In the genomic region with DNA sequence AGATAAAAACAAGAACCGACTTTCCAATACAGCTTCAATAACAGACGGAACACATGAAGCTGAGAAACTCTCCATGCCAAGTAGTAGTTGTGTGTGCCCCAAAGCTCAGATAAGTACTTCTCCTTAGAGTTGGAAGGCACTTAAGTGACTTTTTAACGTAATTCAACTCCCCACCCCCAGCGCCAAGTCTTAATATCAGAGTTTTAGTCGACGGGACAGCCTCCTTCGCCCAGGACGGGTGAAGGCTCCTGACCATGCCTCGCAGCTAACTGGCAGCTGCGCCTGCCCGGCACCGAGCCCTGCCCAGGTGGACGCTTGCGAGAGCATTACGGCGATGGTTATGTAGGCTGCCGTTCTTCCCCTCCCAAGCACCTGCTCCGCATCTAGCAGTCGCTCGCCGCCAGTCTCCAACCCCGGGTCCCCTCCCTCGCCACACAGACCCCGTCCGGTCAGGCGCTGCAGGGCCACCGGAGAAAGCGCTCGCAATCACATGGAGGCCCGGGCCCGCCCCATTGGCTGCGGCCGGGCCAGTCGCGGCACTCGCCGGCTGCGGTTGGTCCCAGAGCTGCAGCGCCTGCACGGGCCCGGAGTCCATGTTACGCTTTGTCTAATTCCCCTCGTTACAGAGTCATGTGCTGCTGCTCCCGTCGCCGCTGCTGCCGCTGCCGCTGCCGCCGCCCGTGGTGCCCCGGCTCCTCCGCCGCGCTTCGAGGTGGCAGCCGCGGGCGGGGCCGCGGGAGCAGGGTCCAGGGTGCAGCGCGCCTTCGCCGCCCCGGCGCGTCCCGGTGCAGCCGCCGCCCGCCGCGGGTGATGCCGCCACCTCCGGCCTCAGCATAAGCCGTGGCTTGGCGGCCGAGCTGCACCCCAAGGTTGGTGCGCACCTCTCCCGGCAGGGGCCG, we compare ENCODE assay signal across 8 cellular contexts. TPM values are rescaled to one million over a fixed set of nuclear protein-coding genes. Genes with fewer than 3 reads are reported as not detected.
A peak's percentile ranks its signal among the peaks of the same experiment; 100 is the strongest.
DNase-seq lines count a peak whose midpoint lies in the region; ATAC-seq and TF ChIP-seq lines count a peak whose summit lies in the region.

A gene (plus strand): TSS at position 610 of the 899 bp plus-strand sequence. CDS start 112,037 bp downstream, outside the sequence.

- no peaks in the 10 kb centered on the region for H3K9me3 ChIP-seq in right atrium auricular region
- H3K9me3 ChIP-seq in aorta (ENCODE audit: control insufficient read depth, low read length) = no peaks in the 10 kb centered on the region

- H3K27me3 ChIP-seq in right atrium auricular region (no peaks in the 10 kb centered on the region), aorta (ENCODE audit: control insufficient read depth in 1 of 2, insufficient read depth in 2 of 2, low read length in 1 of 2) (no peaks in the 10 kb centered on the region)

- H3K36me3 ChIP-seq in right atrium auricular region = no peaks in the 10 kb centered on the region
- H3K36me3 ChIP-seq in aorta (ENCODE audit: control insufficient read depth in 1 of 2, insufficient read depth in 2 of 2, low read length in 1 of 2) = no peaks in the 10 kb centered on the region

- H3K4me3 ChIP-seq in right atrium auricular region = peak within 1 kb of the TSS; percentile 90 to 95
- H3K4me3 ChIP-seq in aorta (ENCODE audit: low read length in 2 of 2) = peak within 1 kb of the TSS; percentile 57 to 89

- ATAC-seq in GM18499 (IDR thresholded peaks at IDR 0.05; ENCODE audit: insufficient read depth, unreplicated experiment) (peak; percentile 51), HG02840 (IDR thresholded peaks at IDR 0.05; ENCODE audit: low FRiP score, unreplicated experiment) (peak; percentile 67), aorta (ENCODE audit: low FRiP score) (peak; percentile 95)

- H3K27ac ChIP-seq in right atrium auricular region = peak within 1 kb of the TSS; percentile 73 to 80
- H3K27ac ChIP-seq in aorta (ENCODE audit: low read depth in 1 of 2, low read length in 2 of 2) = no peak within 1 kb of the TSS

- 1% methylated on average over 66 to 82 of the region's 82 CpGs for WGBS in aorta, 2 donors

- DNase-seq in NCI-H146 (lab: John Stamatoyannopoulos, UW) = peak; percentile 94
- peak; percentile 43 to 75 (median 62) for DNase-seq in T-helper 2 cell
- DNase-seq in anterior cingulate cortex (lab: John Stamatoyannopoulos, UW) = peak; percentile 43 to 95 (median 88)
- DNase-seq in right atrium auricular region (ENCODE audit: low spot score) = peak; percentile 90
- peak; percentile 33 for DNase-seq in pulmonary artery endothelial cell (ENCODE audit: low read depth, low spot score)
- DNase-seq in aorta = peak; percentile 89 to 92

- peaks cover 0 to 30% of the 10 kb centered on the region in 2 donors for H3K4me1 ChIP-seq in right atrium auricular region
- no peaks in the 10 kb centered on the region for H3K4me1 ChIP-seq in aorta (ENCODE audit: control insufficient read depth in 1 of 2, insufficient read depth in 2 of 2, low read length in 2 of 2)

- intact Hi-C loops in aorta (cut with DNase I) = loop anchor here in 1 of 2 donors (5.0 kb wide), 1 partner anchor 172 kb away; no protein-coding TSS in a partner anchor

- no peak for TF ChIP-seq CTCF in right atrium auricular region (IDR thresholded peaks at IDR 0.05)

RNA-seq across cellular contexts. Expression of the gene that starts here (rescaled TPM):
- total RNA-seq in right atrium auricular region (10 to 100 TPM in 1 of 2 donors, 1 to 10 TPM in 1; 9.0 to 10.9 TPM), pulmonary artery endothelial cell (26.4 and 45.1 TPM in 2 replicates), aorta (10 to 100 TPM in 1 of 2 donors, 1 to 10 TPM in 1; 4.8 to 10.3 TPM)
- 1 to 10 TPM in 1 of 2 donors, under 1 TPM in 1; 0.38 to 3.3 TPM for polyA plus RNA-seq in aorta

Comparison
In these comparisons a context has a peak if more than half of its experiments do, and no peak if none do; other contexts are left out.
1. DNase-seq: peak in every context shown above with its lines; median percentile 94 in NCI-H146; 90 in aorta; 90 in right atrium auricular region; 88 in anterior cingulate cortex; 62 in T-helper 2 cell; 33 in pulmonary artery endothelial cell.
2. H3K27ac ChIP-seq: peak in right atrium auricular region (2 of 2); none in aorta (0 of 2).
3. Peak in every context shown above with its lines, with median percentiles within 50 percentile points of each other: ATAC-seq.